1 cellular context compared by ENCODE assay signal in the genomic region with DNA sequence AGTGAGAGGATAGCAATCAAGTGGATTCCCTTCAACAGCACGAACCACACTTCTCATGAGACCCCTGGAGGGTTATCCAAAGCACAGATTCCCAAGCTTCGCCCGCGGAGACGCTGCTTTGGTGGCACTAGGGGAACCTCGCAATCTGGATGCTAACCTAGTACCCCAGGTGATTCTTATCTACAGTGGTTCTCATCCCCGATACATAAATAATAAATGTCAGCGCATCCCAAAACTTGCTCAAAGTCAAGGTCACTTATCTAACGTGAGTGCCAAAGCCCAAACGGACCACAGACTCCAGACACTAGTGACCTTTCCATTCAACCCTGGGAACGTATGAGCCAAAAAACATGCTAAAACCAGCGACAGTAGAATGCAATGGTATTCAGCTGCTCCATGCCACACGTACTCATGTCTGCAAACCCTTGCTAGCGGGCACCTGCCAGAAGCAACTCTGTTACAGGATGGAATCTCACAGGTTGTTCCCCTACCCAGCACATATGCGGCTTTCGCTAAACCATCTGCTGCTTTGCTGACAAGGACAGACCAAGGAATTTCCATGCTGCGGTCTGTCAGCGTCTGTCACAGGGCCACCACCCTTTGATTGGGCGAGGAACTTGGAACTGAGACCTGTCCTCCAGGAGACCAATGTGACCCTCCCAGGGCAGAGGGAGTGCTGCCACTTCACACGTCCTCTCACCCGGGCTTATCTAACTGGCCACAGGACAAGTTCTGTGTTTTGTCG.
TF ChIP-seq lines count a peak whose summit lies in the region.

No MANE protein-coding gene starts in this region.

TF ChIP-seq in K562, 482 proteins besides CTCF, POLR2A, EP300 and RAD21 (continues in another document):
- TF ChIP-seq U2AF2 (optimal IDR thresholded peaks at IDR 0.05; ENCODE audit: low read depth, low read length) (no peak), GABPA (tag; conservative IDR thresholded peaks at IDR 0.05; ENCODE audit: low read depth) (no peak), BCL6 (CRISPR knock-in tag; IDR thresholded peaks at IDR 0.05) (0 out of 2 replicates have a peak, but pooled peaks have one; percentile 31), EP400 (IDR thresholded peaks at IDR 0.05) (no peak), DNMT1 (IDR thresholded peaks at IDR 0.05) (no peak), KAT7 (CRISPR knock-in tag; IDR thresholded peaks at IDR 0.05; ENCODE audit: borderline replicate concordance) (no peak), OTX1 (CRISPR knock-in tag; IDR thresholded peaks at IDR 0.05) (no peak), SMAD1 (IDR thresholded peaks at IDR 0.05; ENCODE audit: low read depth, low read length, partially characterized antibody) (no peak), HSF4 (CRISPR knock-in tag; IDR thresholded peaks at IDR 0.05; ENCODE audit: borderline replicate concordance) (no peak), RBM25 (IDR thresholded peaks at IDR 0.05; ENCODE audit: low read depth, low read length, severe bottlenecking) (no peak), FOXK2 (conservative IDR thresholded peaks at IDR 0.05 in 1 of 2, IDR thresholded peaks at IDR 0.05 in 1 of 2; ENCODE audit: low read depth in 2 of 2) (no peak), CHD2 (IDR thresholded peaks at IDR 0.05; ENCODE audit: low read depth, low read length) (no peak), CHCHD3 (CRISPR knock-in tag; IDR thresholded peaks at IDR 0.05) (no peak), ZZZ3 (IDR thresholded peaks at IDR 0.05) (no peak), ZNF668 (CRISPR knock-in tag; IDR thresholded peaks at IDR 0.05) (0 out of 2 replicates have a peak, but pooled peaks have one; percentile 41), GTF2E2 (tag; IDR thresholded peaks at IDR 0.05) (no peak; the same call in 1 of the 2 replicates), ZNF12 (CRISPR knock-in tag; IDR thresholded peaks at IDR 0.05) (no peak), FOXP1 (CRISPR knock-in tag; IDR thresholded peaks at IDR 0.05) (no peak), ZNF551 (CRISPR knock-in tag; IDR thresholded peaks at IDR 0.05) (no peak), TEAD1 (CRISPR knock-in tag; IDR thresholded peaks at IDR 0.05) (peak in 1 of 2 experiments; percentile 4; a peak in 1 of 4 replicates), ZKSCAN1 (IDR thresholded peaks at IDR 0.05; ENCODE audit: low read depth, low read length) (no peak), GTF2A2 (tag; IDR thresholded peaks at IDR 0.05) (peak; percentile 68; the same call in 1 of the 2 replicates), ZFPM2 (CRISPR knock-in tag; IDR thresholded peaks at IDR 0.05) (no peak), KDM1A (IDR thresholded peaks at IDR 0.05) (no peak)
- TF ChIP-seq, protein P1, sequence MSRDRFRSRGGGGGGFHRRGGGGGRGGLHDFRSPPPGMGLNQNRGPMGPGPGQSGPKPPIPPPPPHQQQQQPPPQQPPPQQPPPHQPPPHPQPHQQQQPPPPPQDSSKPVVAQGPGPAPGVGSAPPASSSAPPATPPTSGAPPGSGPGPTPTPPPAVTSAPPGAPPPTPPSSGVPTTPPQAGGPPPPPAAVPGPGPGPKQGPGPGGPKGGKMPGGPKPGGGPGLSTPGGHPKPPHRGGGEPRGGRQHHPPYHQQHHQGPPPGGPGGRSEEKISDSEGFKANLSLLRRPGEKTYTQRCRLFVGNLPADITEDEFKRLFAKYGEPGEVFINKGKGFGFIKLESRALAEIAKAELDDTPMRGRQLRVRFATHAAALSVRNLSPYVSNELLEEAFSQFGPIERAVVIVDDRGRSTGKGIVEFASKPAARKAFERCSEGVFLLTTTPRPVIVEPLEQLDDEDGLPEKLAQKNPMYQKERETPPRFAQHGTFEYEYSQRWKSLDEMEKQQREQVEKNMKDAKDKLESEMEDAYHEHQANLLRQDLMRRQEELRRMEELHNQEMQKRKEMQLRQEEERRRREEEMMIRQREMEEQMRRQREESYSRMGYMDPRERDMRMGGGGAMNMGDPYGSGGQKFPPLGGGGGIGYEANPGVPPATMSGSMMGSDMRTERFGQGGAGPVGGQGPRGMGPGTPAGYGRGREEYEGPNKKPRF (IDR thresholded peaks at IDR 0.05; ENCODE audit: low read depth, low read length): no peak
- TF ChIP-seq, protein P2, sequence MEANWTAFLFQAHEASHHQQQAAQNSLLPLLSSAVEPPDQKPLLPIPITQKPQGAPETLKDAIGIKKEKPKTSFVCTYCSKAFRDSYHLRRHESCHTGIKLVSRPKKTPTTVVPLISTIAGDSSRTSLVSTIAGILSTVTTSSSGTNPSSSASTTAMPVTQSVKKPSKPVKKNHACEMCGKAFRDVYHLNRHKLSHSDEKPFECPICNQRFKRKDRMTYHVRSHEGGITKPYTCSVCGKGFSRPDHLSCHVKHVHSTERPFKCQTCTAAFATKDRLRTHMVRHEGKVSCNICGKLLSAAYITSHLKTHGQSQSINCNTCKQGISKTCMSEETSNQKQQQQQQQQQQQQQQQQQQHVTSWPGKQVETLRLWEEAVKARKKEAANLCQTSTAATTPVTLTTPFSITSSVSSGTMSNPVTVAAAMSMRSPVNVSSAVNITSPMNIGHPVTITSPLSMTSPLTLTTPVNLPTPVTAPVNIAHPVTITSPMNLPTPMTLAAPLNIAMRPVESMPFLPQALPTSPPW (CRISPR knock-in tag; IDR thresholded peaks at IDR 0.05): no peak
- TF ChIP-seq, protein P3, sequence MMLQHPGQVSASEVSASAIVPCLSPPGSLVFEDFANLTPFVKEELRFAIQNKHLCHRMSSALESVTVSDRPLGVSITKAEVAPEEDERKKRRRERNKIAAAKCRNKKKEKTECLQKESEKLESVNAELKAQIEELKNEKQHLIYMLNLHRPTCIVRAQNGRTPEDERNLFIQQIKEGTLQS (IDR thresholded peaks at IDR 0.05): no peak
- TF ChIP-seq, protein P3 (CRISPR knock-in tag; conservative IDR thresholded peaks at IDR 0.05): no peak
- TF ChIP-seq, protein P4, sequence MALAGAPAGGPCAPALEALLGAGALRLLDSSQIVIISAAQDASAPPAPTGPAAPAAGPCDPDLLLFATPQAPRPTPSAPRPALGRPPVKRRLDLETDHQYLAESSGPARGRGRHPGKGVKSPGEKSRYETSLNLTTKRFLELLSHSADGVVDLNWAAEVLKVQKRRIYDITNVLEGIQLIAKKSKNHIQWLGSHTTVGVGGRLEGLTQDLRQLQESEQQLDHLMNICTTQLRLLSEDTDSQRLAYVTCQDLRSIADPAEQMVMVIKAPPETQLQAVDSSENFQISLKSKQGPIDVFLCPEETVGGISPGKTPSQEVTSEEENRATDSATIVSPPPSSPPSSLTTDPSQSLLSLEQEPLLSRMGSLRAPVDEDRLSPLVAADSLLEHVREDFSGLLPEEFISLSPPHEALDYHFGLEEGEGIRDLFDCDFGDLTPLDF (CRISPR knock-in tag; IDR thresholded peaks at IDR 0.05): no peak
- TF ChIP-seq, protein P5, sequence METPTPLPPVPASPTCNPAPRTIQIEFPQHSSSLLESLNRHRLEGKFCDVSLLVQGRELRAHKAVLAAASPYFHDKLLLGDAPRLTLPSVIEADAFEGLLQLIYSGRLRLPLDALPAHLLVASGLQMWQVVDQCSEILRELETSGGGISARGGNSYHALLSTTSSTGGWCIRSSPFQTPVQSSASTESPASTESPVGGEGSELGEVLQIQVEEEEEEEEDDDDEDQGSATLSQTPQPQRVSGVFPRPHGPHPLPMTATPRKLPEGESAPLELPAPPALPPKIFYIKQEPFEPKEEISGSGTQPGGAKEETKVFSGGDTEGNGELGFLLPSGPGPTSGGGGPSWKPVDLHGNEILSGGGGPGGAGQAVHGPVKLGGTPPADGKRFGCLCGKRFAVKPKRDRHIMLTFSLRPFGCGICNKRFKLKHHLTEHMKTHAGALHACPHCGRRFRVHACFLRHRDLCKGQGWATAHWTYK (CRISPR knock-in tag; IDR thresholded peaks at IDR 0.05): no peak
- TF ChIP-seq, protein P6, sequence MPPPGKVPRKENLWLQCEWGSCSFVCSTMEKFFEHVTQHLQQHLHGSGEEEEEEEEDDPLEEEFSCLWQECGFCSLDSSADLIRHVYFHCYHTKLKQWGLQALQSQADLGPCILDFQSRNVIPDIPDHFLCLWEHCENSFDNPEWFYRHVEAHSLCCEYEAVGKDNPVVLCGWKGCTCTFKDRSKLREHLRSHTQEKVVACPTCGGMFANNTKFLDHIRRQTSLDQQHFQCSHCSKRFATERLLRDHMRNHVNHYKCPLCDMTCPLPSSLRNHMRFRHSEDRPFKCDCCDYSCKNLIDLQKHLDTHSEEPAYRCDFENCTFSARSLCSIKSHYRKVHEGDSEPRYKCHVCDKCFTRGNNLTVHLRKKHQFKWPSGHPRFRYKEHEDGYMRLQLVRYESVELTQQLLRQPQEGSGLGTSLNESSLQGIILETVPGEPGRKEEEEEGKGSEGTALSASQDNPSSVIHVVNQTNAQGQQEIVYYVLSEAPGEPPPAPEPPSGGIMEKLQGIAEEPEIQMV (tag; conservative IDR thresholded peaks at IDR 0.05; ENCODE audit: low read depth): no peak
- TF ChIP-seq, protein P7, sequence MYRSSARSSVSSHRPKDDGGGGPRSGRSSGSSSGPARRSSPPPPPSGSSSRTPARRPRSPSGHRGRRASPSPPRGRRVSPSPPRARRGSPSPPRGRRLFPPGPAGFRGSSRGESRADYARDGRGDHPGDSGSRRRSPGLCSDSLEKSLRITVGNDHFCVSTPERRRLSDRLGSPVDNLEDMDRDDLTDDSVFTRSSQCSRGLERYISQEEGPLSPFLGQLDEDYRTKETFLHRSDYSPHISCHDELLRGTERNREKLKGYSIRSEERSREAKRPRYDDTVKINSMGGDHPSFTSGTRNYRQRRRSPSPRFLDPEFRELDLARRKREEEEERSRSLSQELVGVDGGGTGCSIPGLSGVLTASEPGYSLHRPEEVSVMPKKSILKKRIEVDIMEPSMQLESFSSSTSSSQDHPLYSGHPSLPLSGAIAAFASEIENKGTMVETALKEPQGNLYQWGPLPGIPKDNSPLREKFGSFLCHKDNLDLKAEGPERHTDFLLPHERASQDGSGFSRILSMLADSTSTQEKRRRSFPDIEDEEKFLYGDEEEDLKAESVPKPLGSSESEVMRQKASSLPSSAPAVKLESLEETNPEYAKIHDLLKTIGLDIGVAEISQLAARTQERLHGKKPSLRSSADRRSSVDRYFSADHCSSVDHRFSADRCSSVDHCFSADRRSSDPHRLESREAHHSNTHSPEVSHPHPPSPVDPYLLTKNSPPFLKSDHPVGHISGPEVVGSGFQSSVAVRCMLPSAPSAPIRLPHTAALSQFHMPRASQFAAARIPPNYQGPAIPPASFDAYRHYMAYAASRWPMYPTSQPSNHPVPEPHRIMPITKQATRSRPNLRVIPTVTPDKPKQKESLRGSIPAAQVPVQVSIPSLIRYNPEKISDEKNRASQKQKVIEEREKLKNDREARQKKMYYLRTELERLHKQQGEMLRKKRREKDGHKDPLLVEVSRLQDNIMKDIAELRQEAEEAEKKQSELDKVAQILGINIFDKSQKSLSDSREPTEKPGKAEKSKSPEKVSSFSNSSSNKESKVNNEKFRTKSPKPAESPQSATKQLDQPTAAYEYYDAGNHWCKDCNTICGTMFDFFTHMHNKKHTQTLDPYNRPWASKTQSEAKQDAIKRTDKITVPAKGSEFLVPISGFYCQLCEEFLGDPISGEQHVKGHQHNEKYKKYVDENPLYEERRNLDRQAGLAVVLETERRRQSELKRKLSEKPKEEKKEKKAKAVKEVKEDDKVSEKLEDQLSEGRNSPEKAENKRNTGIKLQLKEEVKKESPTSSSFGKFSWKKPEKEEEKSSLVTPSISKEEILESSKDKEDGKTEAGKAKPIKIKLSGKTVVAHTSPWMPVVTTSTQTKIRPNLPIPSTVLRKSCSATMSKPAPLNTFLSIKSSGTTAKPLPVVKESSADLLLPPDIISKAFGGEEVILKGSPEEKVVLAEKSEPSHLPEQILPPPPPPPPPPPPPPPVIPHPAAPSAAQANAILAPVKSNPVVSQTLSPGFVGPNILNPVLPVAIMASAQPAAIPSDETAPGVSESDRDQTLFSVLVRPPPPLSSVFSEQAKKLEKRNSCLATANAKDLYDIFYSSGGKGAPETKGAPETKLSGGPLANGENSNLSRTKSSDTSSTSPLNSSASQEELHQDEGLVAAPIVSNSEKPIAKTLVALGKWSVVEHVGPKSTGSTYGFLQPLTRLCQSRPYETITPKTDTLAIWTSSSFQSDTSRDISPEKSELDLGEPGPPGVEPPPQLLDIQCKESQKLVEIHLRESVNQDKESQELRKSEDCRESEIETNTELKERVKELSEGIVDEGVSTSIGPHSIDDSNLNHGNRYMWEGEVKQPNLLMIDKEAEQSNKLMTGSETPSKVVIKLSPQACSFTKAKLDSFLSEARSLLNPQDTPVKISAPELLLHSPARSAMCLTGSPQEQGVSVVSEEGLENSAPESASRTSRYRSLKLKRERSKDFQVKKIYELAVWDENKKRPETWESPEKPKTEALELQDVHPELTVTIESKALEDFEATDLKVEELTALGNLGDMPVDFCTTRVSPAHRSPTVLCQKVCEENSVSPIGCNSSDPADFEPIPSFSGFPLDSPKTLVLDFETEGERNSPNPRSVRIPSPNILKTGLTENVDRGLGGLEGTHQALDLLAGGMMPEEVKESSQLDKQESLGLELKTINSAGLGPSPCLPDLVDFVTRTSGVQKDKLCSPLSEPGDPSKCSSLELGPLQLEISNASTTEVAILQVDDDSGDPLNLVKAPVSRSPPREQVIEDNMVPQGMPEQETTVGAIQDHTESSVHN (IDR thresholded peaks at IDR 0.05; ENCODE audit: borderline replicate concordance in 1 of 2, low read depth in 1 of 2): no peak
- TF ChIP-seq, protein P8, sequence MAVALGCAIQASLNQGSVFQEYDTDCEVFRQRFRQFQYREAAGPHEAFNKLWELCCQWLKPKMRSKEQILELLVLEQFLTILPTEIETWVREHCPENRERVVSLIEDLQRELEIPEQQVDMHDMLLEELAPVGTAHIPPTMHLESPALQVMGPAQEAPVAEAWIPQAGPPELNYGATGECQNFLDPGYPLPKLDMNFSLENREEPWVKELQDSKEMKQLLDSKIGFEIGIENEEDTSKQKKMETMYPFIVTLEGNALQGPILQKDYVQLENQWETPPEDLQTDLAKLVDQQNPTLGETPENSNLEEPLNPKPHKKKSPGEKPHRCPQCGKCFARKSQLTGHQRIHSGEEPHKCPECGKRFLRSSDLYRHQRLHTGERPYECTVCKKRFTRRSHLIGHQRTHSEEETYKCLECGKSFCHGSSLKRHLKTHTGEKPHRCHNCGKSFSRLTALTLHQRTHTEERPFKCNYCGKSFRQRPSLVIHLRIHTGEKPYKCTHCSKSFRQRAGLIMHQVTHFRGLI (CRISPR knock-in tag; IDR thresholded peaks at IDR 0.05): no peak
- TF ChIP-seq, protein P9, sequence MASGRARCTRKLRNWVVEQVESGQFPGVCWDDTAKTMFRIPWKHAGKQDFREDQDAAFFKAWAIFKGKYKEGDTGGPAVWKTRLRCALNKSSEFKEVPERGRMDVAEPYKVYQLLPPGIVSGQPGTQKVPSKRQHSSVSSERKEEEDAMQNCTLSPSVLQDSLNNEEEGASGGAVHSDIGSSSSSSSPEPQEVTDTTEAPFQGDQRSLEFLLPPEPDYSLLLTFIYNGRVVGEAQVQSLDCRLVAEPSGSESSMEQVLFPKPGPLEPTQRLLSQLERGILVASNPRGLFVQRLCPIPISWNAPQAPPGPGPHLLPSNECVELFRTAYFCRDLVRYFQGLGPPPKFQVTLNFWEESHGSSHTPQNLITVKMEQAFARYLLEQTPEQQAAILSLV (tag; IDR thresholded peaks at IDR 0.05): 0 out of 2 replicates have a peak, but pooled peaks have one; percentile 16
